Comparison of ENCODE assay signal across 14 cellular contexts in the genomic region with DNA sequence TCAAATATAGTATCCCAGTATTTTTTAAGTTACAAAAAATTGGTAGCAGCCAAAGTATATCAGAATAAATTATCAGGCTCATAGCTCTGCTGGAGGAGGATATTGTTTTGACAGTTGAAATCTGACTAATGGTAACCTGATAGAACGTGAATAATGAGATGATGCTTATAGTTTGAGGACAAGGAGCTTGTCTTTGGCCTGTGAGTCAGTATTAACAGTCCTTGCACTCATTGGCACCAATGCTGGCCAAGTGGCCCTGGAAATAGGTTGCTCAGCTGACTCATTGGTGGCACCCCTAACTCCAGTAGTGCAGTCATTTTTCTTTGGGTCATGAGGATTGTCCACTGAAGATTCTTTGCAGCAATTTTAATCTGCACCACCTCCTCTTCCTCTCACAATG.
DNase-seq lines count a peak whose midpoint lies in the region; TF ChIP-seq lines count a peak whose summit lies in the region.
"Had no signal": no experiment of that assay in that cellular context is flagged by ENCODE, and none has a peak within 500 bp of the region (broad histone marks: within the 10 kb centered on the region; RNA-seq: fewer than 3 reads in every experiment).

No MANE protein-coding gene starts in this region.

- no peak overlapping the region for H3K14ac ChIP-seq in mesenchymal stem cell (ENCODE audit: low read length in 2 of 2)

- no peak overlapping the region for H3K4me3 Mint-ChIP-seq in chondrocyte (ENCODE audit: unreplicated experiment)
- H3K4me3 Mint-ChIP-seq: activated naive CD4-positive, alpha-beta T cell treated with anti-CD3 and anti-CD28 coated beads, Interleukin-2, amount 50 U/mL, for 24 hours; B cell; stimulated activated effector memory CD8-positive, alpha-beta T cell treated with anti-CD3 and anti-CD28 coated beads, Interleukin-12 subunit alpha, Interleukin-12 subunit beta, amount 100 ng/mL, for 72 hours had no signal

- H3K27ac ChIP-seq in mesenchymal stem cell (ENCODE audit: low read length, poor library complexity, severe bottlenecking) (no peak overlapping the region), tibial artery (no peak overlapping the region)

- intact Hi-C loops in tibial artery (cut with DNase I; ENCODE audit: low total_unique reads), result no loop called here

- H4K8ac ChIP-seq in mesenchymal stem cell (ENCODE audit: low read length), result no peak overlapping the region

- DNase-seq in COLO829 (ENCODE audit: low spot score), result peak; percentile 48
- peak; percentile 88 for DNase-seq in LHCN-M2 (ENCODE audit: low read depth)
- DNase-seq in chondrocyte (ENCODE audit: low spot score), result no peak
- peak; percentile 22 for DNase-seq in mesenchymal stem cell
- no peak for DNase-seq in tibial artery
- DNase-seq in middle frontal gyrus (ENCODE audit: extremely low spot score, low spot score), result no peak
- DNase-seq in NK-92 (lab: John Stamatoyannopoulos, UW; ENCODE audit: unreplicated experiment), result no peak
- DNase-seq in NCI-H774 (lab: John Stamatoyannopoulos, UW), result no peak
- DNase-seq: cerebellar nuclear complex; DMS79; stimulated activated CD4-positive, alpha-beta T cell treated with anti-CD3 and anti-CD28 coated beads, Interleukin-4, amount 100 ng/mL, for 24 hours had no signal

- no peak overlapping the region for H2AK5ac ChIP-seq in mesenchymal stem cell (ENCODE audit: low read length, severe bottlenecking)

- H2BK5ac ChIP-seq in mesenchymal stem cell (ENCODE audit: low read depth, low read length, poor library complexity, severe bottlenecking), result no peak overlapping the region

- no peak overlapping the region for H3K23ac ChIP-seq in mesenchymal stem cell (ENCODE audit: low read length in 2 of 2)

- peaks cover 11% of the 10 kb centered on the region for H3K4me1 ChIP-seq in mesenchymal stem cell (ENCODE audit: control insufficient read depth, insufficient read depth, low read depth, low read length)
- peaks cover 0 to 10% (median 5%) of the 10 kb centered on the region in 4 donors for H3K4me1 ChIP-seq in tibial artery

- no peak overlapping the region for H2BK120ac ChIP-seq in mesenchymal stem cell (ENCODE audit: low read depth, low read length)

- H3K18ac ChIP-seq in mesenchymal stem cell (ENCODE audit: low read depth in 1 of 2, low read length in 2 of 2), result peak overlapping the region in 1 of 2 experiments; percentile 1

- H3K9me3 Mint-ChIP-seq in chondrocyte (ENCODE audit: low read depth), result no peaks in the 10 kb centered on the region
- H3K9me3 Mint-ChIP-seq: activated naive CD4-positive, alpha-beta T cell treated with anti-CD3 and anti-CD28 coated beads, Interleukin-2, amount 50 U/mL, for 24 hours; stimulated activated effector memory CD8-positive, alpha-beta T cell treated with anti-CD3 and anti-CD28 coated beads, Interleukin-12 subunit alpha, Interleukin-12 subunit beta, amount 100 ng/mL, for 72 hours had no signal

- no peaks in the 10 kb centered on the region for H3K36me3 ChIP-seq in mesenchymal stem cell (ENCODE audit: control insufficient read depth in 1 of 2, insufficient read depth in 2 of 2, low read depth in 1 of 2, low read length in 2 of 2)
- no peaks in the 10 kb centered on the region for H3K36me3 ChIP-seq in tibial artery

- no peak overlapping the region for H4K91ac ChIP-seq in mesenchymal stem cell (ENCODE audit: low read length)

- no peak overlapping the region for H3K4me3 ChIP-seq in mesenchymal stem cell (ENCODE audit: insufficient read depth in 1 of 2, low read depth in 1 of 2, low read length in 2 of 2)
- H3K4me3 ChIP-seq in tibial artery, result no peak overlapping the region

- WGBS in mesenchymal stem cell, result 26% methylated on average over 1 of the region's 1 CpG

- peak overlapping the region; percentile 54 for H3K27ac Mint-ChIP-seq in chondrocyte (ENCODE audit: unreplicated experiment)
- H3K27ac Mint-ChIP-seq: activated naive CD4-positive, alpha-beta T cell treated with anti-CD3 and anti-CD28 coated beads, Interleukin-2, amount 50 U/mL, for 24 hours; B cell; stimulated activated effector memory CD8-positive, alpha-beta T cell treated with anti-CD3 and anti-CD28 coated beads, Interleukin-12 subunit alpha, Interleukin-12 subunit beta, amount 100 ng/mL, for 72 hours had no signal

- H2BK15ac ChIP-seq in mesenchymal stem cell (ENCODE audit: low read depth, poor library complexity, severe bottlenecking), result no peak overlapping the region

- peaks cover 33% of the 10 kb centered on the region for H3K4me1 Mint-ChIP-seq in chondrocyte (ENCODE audit: low read depth)
- H3K4me1 Mint-ChIP-seq: activated naive CD4-positive, alpha-beta T cell treated with anti-CD3 and anti-CD28 coated beads, Interleukin-2, amount 50 U/mL, for 24 hours; B cell; stimulated activated effector memory CD8-positive, alpha-beta T cell treated with anti-CD3 and anti-CD28 coated beads, Interleukin-12 subunit alpha, Interleukin-12 subunit beta, amount 100 ng/mL, for 72 hours had no signal

- H3K27me3 ChIP-seq in mesenchymal stem cell (ENCODE audit: control insufficient read depth in 1 of 2, insufficient read depth in 1 of 2, low read length in 2 of 2) (no peaks in the 10 kb centered on the region), tibial artery (no peaks in the 10 kb centered on the region)

- H3K4ac ChIP-seq in mesenchymal stem cell (ENCODE audit: low read depth in 1 of 2, low read length in 2 of 2), result no peak overlapping the region

- no peak overlapping the region for H2AFZ ChIP-seq in mesenchymal stem cell (ENCODE audit: low read depth, low read length)

- no peak overlapping the region for H3K9ac ChIP-seq in mesenchymal stem cell (ENCODE audit: low read length)

- peaks cover 2% of the 10 kb centered on the region for H3K79me1 ChIP-seq in mesenchymal stem cell (replicated peaks; ENCODE audit: low read length, poor library complexity, severe bottlenecking)

- no peaks in the 10 kb centered on the region for H3K36me3 Mint-ChIP-seq in chondrocyte (ENCODE audit: low read depth)
- H3K36me3 Mint-ChIP-seq: activated naive CD4-positive, alpha-beta T cell treated with anti-CD3 and anti-CD28 coated beads, Interleukin-2, amount 50 U/mL, for 24 hours; stimulated activated effector memory CD8-positive, alpha-beta T cell treated with anti-CD3 and anti-CD28 coated beads, Interleukin-12 subunit alpha, Interleukin-12 subunit beta, amount 100 ng/mL, for 72 hours had no signal

- H3K4me2 ChIP-seq in mesenchymal stem cell (ENCODE audit: low read length, poor library complexity, severe bottlenecking), result no peak overlapping the region

- no peaks in the 10 kb centered on the region for H3K9me3 ChIP-seq in mesenchymal stem cell (ENCODE audit: control insufficient read depth, low read length)
- H3K9me3 ChIP-seq in tibial artery, result no peaks in the 10 kb centered on the region

- no peak overlapping the region for H2BK12ac ChIP-seq in mesenchymal stem cell (ENCODE audit: low read length in 2 of 2)

- H3K27me3 Mint-ChIP-seq in chondrocyte (ENCODE audit: low read depth), result no peaks in the 10 kb centered on the region

- no peak for TF ChIP-seq CTCF in chondrocyte (IDR thresholded peaks at IDR 0.05)
- no peak for TF ChIP-seq CTCF in tibial artery (IDR thresholded peaks at IDR 0.05)

Comparison
In these comparisons a context has a peak if more than half of its experiments do, and no peak if none do; other contexts are left out.
1. DNase-seq: peak in COLO829 (single experiment), LHCN-M2 (single experiment) and mesenchymal stem cell (single experiment); none in chondrocyte (single experiment), tibial artery (0 of 2), middle frontal gyrus (single experiment), NK-92 (single experiment) and NCI-H774 (single experiment).